Comparison of ENCODE assay signal across 8 cellular contexts in the genomic region with DNA sequence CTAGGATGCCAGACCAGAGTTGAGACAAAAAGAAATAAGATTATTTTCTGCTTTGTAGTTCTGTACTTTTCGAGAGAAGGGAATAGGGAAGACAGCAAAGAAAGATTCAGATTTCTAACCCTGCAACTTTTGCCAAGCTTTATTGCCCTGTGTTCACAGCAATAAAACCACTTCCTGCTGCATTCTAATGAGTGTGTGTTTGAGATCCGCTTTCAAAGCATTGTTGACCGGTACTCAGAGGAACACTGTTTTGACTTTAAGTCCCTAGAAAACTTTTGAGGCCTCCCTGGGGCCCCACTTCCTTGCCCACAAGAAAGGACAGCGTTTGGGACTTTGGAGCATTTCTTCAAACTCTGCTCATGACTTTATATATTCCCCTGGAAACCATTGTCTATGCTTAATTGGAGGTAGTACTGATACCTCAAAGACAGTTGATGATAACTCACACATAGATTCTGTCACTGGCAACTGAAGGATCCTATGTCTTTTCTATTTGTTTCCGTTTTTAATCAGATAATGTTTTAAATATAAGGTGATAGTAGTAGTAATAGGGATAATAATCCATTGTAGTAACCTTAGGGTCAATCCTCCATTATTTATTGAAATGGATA. TPM values are rescaled to one million over a fixed set of nuclear protein-coding genes. Genes with fewer than 3 reads are reported as not detected.
DNase-seq lines count a peak whose midpoint lies in the region; ATAC-seq and TF ChIP-seq lines count a peak whose summit lies in the region.

No MANE protein-coding gene starts in this region.

- no peaks in the 10 kb centered on the region for H3K9me2 ChIP-seq in DOHH2 (replicated peaks; ENCODE audit: control insufficient read depth, low read length)

- H3K4me2 ChIP-seq in DOHH2 (ENCODE audit: low read length) = peak overlapping the region; percentile 46

- peak in 1 of 2 donors; percentile 40 for TF ChIP-seq EP300 in tibial nerve (IDR thresholded peaks at IDR 0.05)

- H3F3A ChIP-seq in DOHH2 (ENCODE audit: control insufficient read depth, insufficient read depth) = 0 out of 2 replicates have a peak, but pooled peaks cover 2% of the 10 kb centered on the region

- peak; percentile 53 for ATAC-seq in GM21786 (IDR thresholded peaks at IDR 0.05; ENCODE audit: unreplicated experiment)

- TF ChIP-seq POLR2A in Peyer's patch (IDR thresholded peaks at IDR 0.05) = no peak
- TF ChIP-seq POLR2A in tibial nerve (IDR thresholded peaks at IDR 0.05) = no peak

- no peak for TF ChIP-seq CTCF in DOHH2 (IDR thresholded peaks at IDR 0.05; ENCODE audit: low read depth, low read length, poor library complexity, severe bottlenecking)
- no peak for TF ChIP-seq CTCF in Peyer's patch (IDR thresholded peaks at IDR 0.05)
- TF ChIP-seq CTCF in tibial nerve (IDR thresholded peaks at IDR 0.05) = no peak

- peaks cover 31% of the 10 kb centered on the region for H3K4me1 ChIP-seq in DOHH2 (ENCODE audit: control insufficient read depth, low read length)
- H3K4me1 ChIP-seq in Peyer's patch = peaks cover 0 to 16% (median 0%) of the 10 kb centered on the region in 4 donors
- H3K4me1 ChIP-seq in tibial nerve = peaks cover 0 to 9% (median 3%) of the 10 kb centered on the region in 4 donors

- H3K27me3 ChIP-seq in DOHH2 (ENCODE audit: control insufficient read depth, low read length) (peaks cover 11% of the 10 kb centered on the region; the same call in 1 of the 2 replicates), Peyer's patch (no peaks in the 10 kb centered on the region), tibial nerve (no peaks in the 10 kb centered on the region)

- DNase-seq in Peyer's patch (peak in 2 of 3 donors; percentile 43 to 68), islet precursor cell (peak; percentile 66), tibial nerve (ENCODE audit: low spot score in 2 of 2) (no peak), DMS79 treated with DMSO at 0.1 percent for 48 hours (lab: John Stamatoyannopoulos, UW) (no peak), NCI-H446 treated with DMSO at 0.1 percent for 48 hours (lab: John Stamatoyannopoulos, UW) (no peak)
- DNase-seq in NK-92 treated with Interleukin-12 subunit alpha and Interleukin-12 subunit beta, amount 100 ng/mL, for 24 hours (lab: John Stamatoyannopoulos, UW) = no peak

- H3K4me3 ChIP-seq in DOHH2 (ENCODE audit: low read length) (peak overlapping the region; percentile 15), Peyer's patch (peak overlapping the region; percentile 10 to 39 (median 32)), tibial nerve (peak overlapping the region in 3 of 4 donors; percentile 11 to 42 (median 24))

- H3K9me3 ChIP-seq in DOHH2 (ENCODE audit: control insufficient read depth, insufficient read depth, low read length) = no peaks in the 10 kb centered on the region
- H3K9me3 ChIP-seq in Peyer's patch = no peaks in the 10 kb centered on the region
- no peaks in the 10 kb centered on the region for H3K9me3 ChIP-seq in tibial nerve

- no peaks in the 10 kb centered on the region for H3K79me2 ChIP-seq in DOHH2 (ENCODE audit: control insufficient read depth, low read length)

- no peaks in the 10 kb centered on the region for H4K20me1 ChIP-seq in DOHH2 (ENCODE audit: control insufficient read depth, insufficient read depth, low read depth, low read length)

- no peaks in the 10 kb centered on the region for H3K36me3 ChIP-seq in DOHH2 (ENCODE audit: control insufficient read depth, low read length)
- H3K36me3 ChIP-seq in Peyer's patch = no peaks in the 10 kb centered on the region
- H3K36me3 ChIP-seq in tibial nerve = no peaks in the 10 kb centered on the region

- WGBS in tibial nerve, 2 donors = 12 to 15% methylated on average over 5 of the region's 5 CpGs

- no peak overlapping the region for H3K27ac ChIP-seq in DOHH2 (ENCODE audit: low read depth, low read length)
- peak overlapping the region; percentile 60 to 83 (median 72) for H3K27ac ChIP-seq in Peyer's patch
- peak overlapping the region in 3 of 4 donors; percentile 66 to 77 (median 72) for H3K27ac ChIP-seq in tibial nerve

RNA-seq across cellular contexts. Expression of a gene that starts 1.3 kb away (rescaled TPM):
- total RNA-seq in Peyer's patch = 10 to 100 TPM in 1 of 4 donors, 1 to 10 TPM in 3; 3.7 to 21.5 (median 6.5) TPM
- total RNA-seq in tibial nerve = 10 to 100 TPM in 3 of 4 donors, 1 to 10 TPM in 1; 8.7 to 17.0 (median 13.6) TPM

RNA-seq across cellular contexts. Expression of a gene that starts 14.2 kb away (rescaled TPM):
- total RNA-seq in Peyer's patch (not detected), tibial nerve (not detected)

RNA-seq across cellular contexts. Expression of a gene that starts 20.3 kb away (rescaled TPM):
- total RNA-seq in Peyer's patch (100 to 1,000 TPM in 2 of 4 donors, 10 to 100 TPM in 2; 35.5 to 131 (median 90.6) TPM), tibial nerve (100 to 1,000 TPM; 245 to 430 (median 379) TPM)

RNA-seq across cellular contexts. Expression of a gene that starts 36.7 kb away (rescaled TPM):
- total RNA-seq in Peyer's patch (not detected), tibial nerve (not detected)

Comparison
In these comparisons a context has a peak if more than half of its experiments do, and no peak if none do; other contexts are left out.
1. DNase-seq: peak in Peyer's patch (2 of 3) and islet precursor cell (single experiment); none in tibial nerve (0 of 2), NK-92 treated with Interleukin-12 subunit alpha and Interleukin-12 subunit beta, amount 100 ng/mL, for 24 hours (single experiment), DMS79 treated with DMSO at 0.1 percent for 48 hours (single experiment) and NCI-H446 treated with DMSO at 0.1 percent for 48 hours (single experiment).
2. Peak in every context shown above with its lines, with median percentiles within 50 percentile points of each other: H3K4me3 ChIP-seq.